Comparison of ENCODE assay signal across 8 cellular contexts in the genomic region with DNA sequence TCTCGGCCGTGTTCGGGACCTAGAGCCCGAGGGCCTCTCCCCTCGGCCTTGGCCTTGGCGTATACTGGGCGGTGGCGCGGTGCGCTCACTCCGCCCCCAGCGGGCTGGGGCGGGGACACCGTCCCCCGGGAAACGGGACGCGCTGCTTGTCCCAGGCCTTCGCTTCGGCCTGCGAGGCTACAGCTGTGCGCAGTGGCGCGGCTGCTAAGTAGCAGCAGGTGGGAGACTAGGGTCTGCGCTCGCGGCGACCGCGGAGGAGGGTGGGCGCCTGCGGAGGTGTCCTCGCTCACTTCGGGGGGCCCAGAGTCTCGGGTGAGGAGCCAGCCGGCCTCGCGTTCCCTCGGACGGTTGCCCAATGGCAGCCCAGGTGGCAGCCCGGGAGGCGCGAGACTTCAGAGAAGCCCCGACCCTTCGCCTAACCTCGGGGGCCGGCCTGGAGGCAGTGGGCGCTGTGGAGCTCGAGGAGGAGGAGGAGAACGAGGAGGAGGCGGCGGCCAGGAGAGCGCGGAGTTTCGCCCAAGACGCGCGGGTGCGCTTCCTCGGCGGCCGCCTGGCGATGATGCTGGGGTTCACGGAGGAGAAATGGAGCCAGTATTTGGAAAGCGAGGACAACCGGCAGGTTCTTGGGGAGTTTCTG. TPM values are rescaled to one million over a fixed set of nuclear protein-coding genes. Genes with fewer than 3 reads are reported as not detected.
DNase-seq lines count a peak whose midpoint lies in the region; ATAC-seq and TF ChIP-seq lines count a peak whose summit lies in the region.

A gene with protein sequence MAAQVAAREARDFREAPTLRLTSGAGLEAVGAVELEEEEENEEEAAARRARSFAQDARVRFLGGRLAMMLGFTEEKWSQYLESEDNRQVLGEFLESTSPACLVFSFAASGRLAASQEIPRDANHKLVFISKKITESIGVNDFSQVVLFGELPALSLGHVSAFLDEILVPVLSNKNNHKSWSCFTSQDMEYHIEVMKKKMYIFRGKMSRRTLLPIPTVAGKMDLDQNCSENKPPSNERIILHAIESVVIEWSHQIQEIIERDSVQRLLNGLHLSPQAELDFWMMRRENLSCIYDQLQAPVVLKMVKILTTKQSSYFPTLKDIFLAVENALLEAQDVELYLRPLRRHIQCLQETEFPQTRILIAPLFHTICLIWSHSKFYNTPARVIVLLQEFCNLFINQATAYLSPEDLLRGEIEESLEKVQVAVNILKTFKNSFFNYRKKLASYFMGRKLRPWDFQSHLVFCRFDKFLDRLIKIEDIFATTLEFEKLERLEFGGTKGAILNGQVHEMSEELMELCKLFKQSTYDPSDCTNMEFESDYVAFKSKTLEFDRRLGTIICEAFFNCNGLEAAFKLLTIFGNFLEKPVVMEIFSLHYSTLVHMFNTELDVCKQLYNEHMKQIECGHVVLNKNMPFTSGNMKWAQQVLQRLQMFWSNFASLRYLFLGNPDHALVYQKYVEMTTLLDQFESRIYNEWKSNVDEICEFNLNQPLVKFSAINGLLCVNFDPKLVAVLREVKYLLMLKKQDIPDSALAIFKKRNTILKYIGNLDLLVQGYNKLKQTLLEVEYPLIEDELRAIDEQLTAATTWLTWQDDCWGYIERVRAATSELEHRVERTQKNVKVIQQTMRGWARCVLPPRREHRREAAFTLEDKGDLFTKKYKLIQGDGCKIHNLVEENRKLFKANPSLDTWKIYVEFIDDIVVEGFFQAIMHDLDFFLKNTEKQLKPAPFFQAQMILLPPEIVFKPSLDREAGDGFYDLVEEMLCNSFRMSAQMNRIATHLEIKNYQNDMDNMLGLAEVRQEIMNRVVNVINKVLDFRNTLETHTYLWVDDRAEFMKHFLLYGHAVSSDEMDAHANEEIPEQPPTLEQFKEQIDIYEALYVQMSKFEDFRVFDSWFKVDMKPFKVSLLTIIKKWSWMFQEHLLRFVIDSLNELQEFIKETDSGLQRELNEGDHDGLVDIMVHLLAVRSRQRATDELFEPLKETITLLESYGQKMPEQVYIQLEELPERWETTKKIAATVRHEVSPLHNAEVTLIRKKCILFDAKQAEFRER (N-terminal part only) (plus strand): TSS at position 149 of the 637 bp plus-strand sequence. CDS start 207 bp downstream, at position 356.

- H3K9me3 Mint-ChIP-seq in type B pancreatic cell: no peaks in the 10 kb centered on the region

- peak within 1 kb of the TSS; percentile 40 for H3K4me3 ChIP-seq in ectodermal cell (ENCODE audit: insufficient read depth, low read depth, low read length)
- peak within 1 kb of the TSS; percentile 37 for H3K4me3 ChIP-seq in mesodermal cell (ENCODE audit: extremely low read depth, insufficient read depth, low read length, poor library complexity, severe bottlenecking)
- no peak within 1 kb of the TSS for H3K4me3 ChIP-seq in Karpas-422 (ENCODE audit: low read length)

- no peak within 1 kb of the TSS for H3K4me2 ChIP-seq in Karpas-422 (ENCODE audit: low read depth, low read length, poor library complexity, severe bottlenecking)

- H3K79me2 ChIP-seq in Karpas-422 (ENCODE audit: low read length): no peaks in the 10 kb centered on the region

- no peaks in the 10 kb centered on the region for H3K36me3 Mint-ChIP-seq in type B pancreatic cell

- H3K9me2 ChIP-seq in Karpas-422 (replicated peaks; ENCODE audit: insufficient read depth, low read length): no peaks in the 10 kb centered on the region

- no peak within 1 kb of the TSS for H3K27ac Mint-ChIP-seq in type B pancreatic cell

- H3K27me3 ChIP-seq in ectodermal cell (ENCODE audit: control insufficient read depth, insufficient read depth, low read length, poor library complexity, severe bottlenecking): peaks cover 45% of the 10 kb centered on the region
- H3K27me3 ChIP-seq in Karpas-422 (ENCODE audit: low read length): no peaks in the 10 kb centered on the region

- peak; percentile 19 for TF ChIP-seq CTCF in type B pancreatic cell (conservative IDR thresholded peaks at IDR 0.05)

- whole genome bisulfite sequencing in ectodermal cell, 2 experiments: 0 to 1% methylated on average over 66 of the region's 66 CpGs
- WGBS in mesodermal cell (ENCODE audit: insufficient coverage in 2 of 2), 2 experiments: 1% methylated on average over 56 to 57 of the region's 66 CpGs

- H3K9ac ChIP-seq in Karpas-422 (ENCODE audit: low read length): no peak within 1 kb of the TSS

- DNase-seq in DMS153 treated with DMSO at 0.1 percent for 48 hours (lab: John Stamatoyannopoulos, UW; ENCODE audit: unreplicated experiment) (peak; percentile 31), RPMI7951 (ENCODE audit: low read depth) (peak; percentile 49), type B pancreatic cell (ENCODE audit: extremely low spot score, unreplicated experiment) (no peak), Karpas-422 (no peak), mesenteric fat pad (ENCODE audit: low spot score) (no peak)

- H3K4me1 Mint-ChIP-seq in type B pancreatic cell (ENCODE audit: unreplicated experiment): no peaks in the 10 kb centered on the region

- H3K9me3 ChIP-seq in ectodermal cell (ENCODE audit: control insufficient read depth, low read length) (no peaks in the 10 kb centered on the region), mesodermal cell (ENCODE audit: control insufficient read depth, low read length) (no peaks in the 10 kb centered on the region), Karpas-422 (ENCODE audit: low read length) (no peaks in the 10 kb centered on the region)

- H3K36me3 ChIP-seq in ectodermal cell (ENCODE audit: control insufficient read depth, insufficient read depth, low read length) (no peaks in the 10 kb centered on the region), mesodermal cell (ENCODE audit: control insufficient read depth, insufficient read depth, low read length) (no peaks in the 10 kb centered on the region), Karpas-422 (ENCODE audit: insufficient read depth, low read length) (no peaks in the 10 kb centered on the region)

- H4K20me1 ChIP-seq in Karpas-422 (ENCODE audit: insufficient read depth, low read depth, low read length): no peaks in the 10 kb centered on the region

- H3K4me1 ChIP-seq in ectodermal cell (ENCODE audit: control insufficient read depth, insufficient read depth, low read length): peaks cover 5% of the 10 kb centered on the region
- H3K4me1 ChIP-seq in mesodermal cell (ENCODE audit: control insufficient read depth, insufficient read depth, low read length, poor library complexity, severe bottlenecking): no peaks in the 10 kb centered on the region
- no peaks in the 10 kb centered on the region for H3K4me1 ChIP-seq in Karpas-422 (ENCODE audit: low read length)

- peak within 1 kb of the TSS; percentile 71 for H3K4me3 Mint-ChIP-seq in type B pancreatic cell

- peak; percentile 51 for ATAC-seq in GM21786 (IDR thresholded peaks at IDR 0.05; ENCODE audit: unreplicated experiment)

- H3K27me3 Mint-ChIP-seq in type B pancreatic cell: peaks cover 82% of the 10 kb centered on the region

- H3K27ac ChIP-seq in ectodermal cell (ENCODE audit: insufficient read depth, low read depth, low read length, poor library complexity, severe bottlenecking): no peak within 1 kb of the TSS
- H3K27ac ChIP-seq in mesodermal cell (ENCODE audit: low read depth, low read length, severe bottlenecking): no peak within 1 kb of the TSS
- H3K27ac ChIP-seq in Karpas-422 (ENCODE audit: low read length): no peak within 1 kb of the TSS

- H2AFZ ChIP-seq in Karpas-422 (ENCODE audit: low read length): no peak within 1 kb of the TSS

RNA-seq across cellular contexts. Expression of the gene that starts here (rescaled TPM):
- total RNA-seq in RPMI7951 (2014; rRNA removed; shearing (Covaris generic)): 10.0 and 10.7 TPM in 2 replicates
- 0.04 TPM for polyA plus RNA-seq in ectodermal cell (2013, experiment 1 of 4)
- 0.09 TPM for polyA plus RNA-seq in ectodermal cell (2013, experiment 2 of 4)
- 0.16 TPM for polyA plus RNA-seq in ectodermal cell (2013, experiment 3 of 4)
- 0.24 TPM for polyA plus RNA-seq in ectodermal cell (2013, experiment 4 of 4)
- polyA plus RNA-seq in mesodermal cell (2013, experiment 1 of 2): not detected
- polyA plus RNA-seq in mesodermal cell (2013, experiment 2 of 2): not detected
- total RNA-seq in type B pancreatic cell (ENCODE audit: low replicate concordance) (1.0 and 3.2 TPM in 2 replicates), mesenteric fat pad (0.26 TPM)
- total RNA-seq in Karpas-422 (2014; rRNA removed; shearing (Covaris generic); ENCODE audit: low replicate concordance): 0.04 TPM in 1 of 2 replicates, not detected in the other

Comparison
In these comparisons a context has a peak if more than half of its experiments do, and no peak if none do; other contexts are left out.
1. DNase-seq: peak in DMS153 treated with DMSO at 0.1 percent for 48 hours (single experiment) and RPMI7951 (single experiment); none in type B pancreatic cell (single experiment), Karpas-422 (single experiment) and mesenteric fat pad (single experiment).